1 cellular context compared by ENCODE assay signal in the genomic region with DNA sequence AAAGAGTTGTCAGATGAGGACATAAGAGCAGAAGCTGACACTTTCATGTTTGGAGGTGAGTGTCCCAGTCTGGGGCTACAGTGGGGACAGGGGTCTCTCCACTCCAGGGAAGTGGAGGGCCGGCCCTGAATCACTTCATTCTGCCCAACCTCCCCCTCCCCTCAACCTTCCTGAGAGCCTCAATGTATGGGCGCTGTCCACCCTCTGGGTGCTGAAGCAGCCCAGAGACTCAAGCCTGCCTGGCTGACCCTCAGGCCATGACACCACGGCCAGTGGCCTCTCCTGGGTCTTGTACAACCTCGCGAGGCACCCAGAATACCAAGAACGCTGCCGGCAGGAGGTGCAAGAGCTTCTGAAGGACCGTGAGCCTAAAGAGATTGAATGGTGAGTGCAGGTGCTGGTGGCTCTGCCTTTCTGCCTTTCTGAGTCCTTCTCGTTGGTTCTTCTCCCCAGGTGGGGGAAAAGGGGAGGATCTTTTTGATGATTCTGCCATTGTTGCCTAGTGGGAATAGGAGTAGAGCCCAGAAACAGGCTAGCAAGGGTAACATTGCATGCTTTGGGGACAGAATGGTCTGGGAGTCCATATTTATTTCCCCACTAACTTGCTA.
TF ChIP-seq lines count a peak whose summit lies in the region.

No MANE protein-coding gene starts in this region.

TF ChIP-seq in K562, 482 proteins besides CTCF, POLR2A, EP300 and RAD21 (continued from another document):
- TF ChIP-seq MNT (conservative IDR thresholded peaks at IDR 0.05) (no peak), TCFL5 (CRISPR knock-in tag; conservative IDR thresholded peaks at IDR 0.05) (no peak), SIX5 (IDR thresholded peaks at IDR 0.05; ENCODE audit: borderline replicate concordance in 1 of 2, insufficient read depth in 1 of 2, low read depth in 1 of 2, low read length in 2 of 2) (no peak), ZNF197 (CRISPR knock-in tag; IDR thresholded peaks at IDR 0.05; ENCODE audit: low read depth) (0 out of 2 replicates have a peak, but pooled peaks have one; percentile 32), HNRNPK (IDR thresholded peaks at IDR 0.05; ENCODE audit: low read depth, low read length, poor library complexity, severe bottlenecking) (no peak)
- TF ChIP-seq, protein P1, sequence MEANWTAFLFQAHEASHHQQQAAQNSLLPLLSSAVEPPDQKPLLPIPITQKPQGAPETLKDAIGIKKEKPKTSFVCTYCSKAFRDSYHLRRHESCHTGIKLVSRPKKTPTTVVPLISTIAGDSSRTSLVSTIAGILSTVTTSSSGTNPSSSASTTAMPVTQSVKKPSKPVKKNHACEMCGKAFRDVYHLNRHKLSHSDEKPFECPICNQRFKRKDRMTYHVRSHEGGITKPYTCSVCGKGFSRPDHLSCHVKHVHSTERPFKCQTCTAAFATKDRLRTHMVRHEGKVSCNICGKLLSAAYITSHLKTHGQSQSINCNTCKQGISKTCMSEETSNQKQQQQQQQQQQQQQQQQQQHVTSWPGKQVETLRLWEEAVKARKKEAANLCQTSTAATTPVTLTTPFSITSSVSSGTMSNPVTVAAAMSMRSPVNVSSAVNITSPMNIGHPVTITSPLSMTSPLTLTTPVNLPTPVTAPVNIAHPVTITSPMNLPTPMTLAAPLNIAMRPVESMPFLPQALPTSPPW (CRISPR knock-in tag; IDR thresholded peaks at IDR 0.05): peak; percentile 28; the same call in 1 of the 2 replicates
